ENCODE assay signal across 25 cellular contexts in the genomic region with DNA sequence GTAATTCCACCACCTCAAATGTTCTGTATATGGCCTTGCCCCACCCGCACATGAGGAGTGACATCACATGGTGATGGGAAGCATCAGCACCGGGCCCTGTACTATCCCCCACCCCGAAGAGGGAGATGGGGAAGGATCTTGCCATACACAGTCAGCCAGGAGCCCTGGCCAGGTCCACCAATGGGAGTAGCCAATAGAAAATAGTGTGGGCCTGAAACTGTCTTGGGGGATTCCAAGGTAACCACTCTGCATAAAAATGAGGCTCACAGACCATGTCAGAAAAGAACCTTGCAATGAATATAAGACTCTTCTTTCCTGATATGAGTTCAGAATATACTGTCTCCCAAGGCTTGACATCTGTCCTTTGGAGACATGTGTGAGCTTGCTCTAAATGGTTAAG. TPM values are rescaled to one million over a fixed set of nuclear protein-coding genes. Genes with fewer than 3 reads are reported as not detected.
DNase-seq lines count a peak whose midpoint lies in the region; ATAC-seq, FAIRE-seq and TF ChIP-seq lines count a peak whose summit lies in the region.
"Had no signal": no experiment of that assay in that cellular context is flagged by ENCODE, and none has a peak within 500 bp of the region (broad histone marks: within the 10 kb centered on the region; RNA-seq: fewer than 3 reads in every experiment).

No MANE protein-coding gene starts in this region.

- no peaks in the 10 kb centered on the region for H3K9me3 Mint-ChIP-seq in stimulated activated effector memory CD8-positive, alpha-beta T cell treated with anti-CD3 and anti-CD28 coated beads, Interleukin-12 subunit alpha, Interleukin-12 subunit beta, amount 100 ng/mL, for 72 hours
- H3K9me3 Mint-ChIP-seq: activated CD4-positive, alpha-beta memory T cell treated with anti-CD3 and anti-CD28 coated beads, Interleukin-2, amount 10 ng/mL, durations not matched to agents 7 days and 5 days had no signal

- no peaks in the 10 kb centered on the region for H3K9me3 ChIP-seq in T-helper 17 cell (ENCODE audit: control insufficient read depth, low read length, poor library complexity, severe bottlenecking)
- H3K9me3 ChIP-seq: suprapubic skin, vagina had no signal

- peak; percentile 75 for FAIRE-seq in GM12891 (lab: Jason Lieb, UNC)

- ATAC-seq in GM21529 (IDR thresholded peaks at IDR 0.05; ENCODE audit: unreplicated experiment), result peak; percentile 54
- ATAC-seq in HG03432 (IDR thresholded peaks at IDR 0.05; ENCODE audit: unreplicated experiment), result peak; percentile 51
- peak; percentile 45 for ATAC-seq in stimulated activated effector memory CD8-positive, alpha-beta T cell treated with anti-CD3 and anti-CD28 coated beads, Interleukin-12 subunit alpha, Interleukin-12 subunit beta, amount 100 ng/mL, for 72 hours
- ATAC-seq in T-helper 17 cell, result no peak
- ATAC-seq in GM19397 (IDR thresholded peaks at IDR 0.05; ENCODE audit: unreplicated experiment), result no peak
- ATAC-seq: naive thymus-derived CD8-positive, alpha-beta T cell had no signal

- no peak overlapping the region for H3K27ac Mint-ChIP-seq in stimulated activated effector memory CD8-positive, alpha-beta T cell treated with anti-CD3 and anti-CD28 coated beads, Interleukin-12 subunit alpha, Interleukin-12 subunit beta, amount 100 ng/mL, for 72 hours
- H3K27ac Mint-ChIP-seq in T-helper 17 cell, result no peak overlapping the region
- H3K27ac Mint-ChIP-seq: activated CD4-positive, alpha-beta memory T cell treated with anti-CD3 and anti-CD28 coated beads, Interleukin-2, amount 10 ng/mL, durations not matched to agents 7 days and 5 days; activated naive CD4-positive, alpha-beta T cell treated with anti-CD3 and anti-CD28 coated beads for 36 hours; CD4-positive, CD25-positive, alpha-beta regulatory T cell had no signal

- TF ChIP-seq CTCF in lower leg skin (IDR thresholded peaks at IDR 0.05), result no peak

- no peaks in the 10 kb centered on the region for H3K36me3 Mint-ChIP-seq in stimulated activated effector memory CD8-positive, alpha-beta T cell treated with anti-CD3 and anti-CD28 coated beads, Interleukin-12 subunit alpha, Interleukin-12 subunit beta, amount 100 ng/mL, for 72 hours
- no peaks in the 10 kb centered on the region for H3K36me3 Mint-ChIP-seq in T-helper 17 cell (ENCODE audit: low read depth)
- H3K36me3 Mint-ChIP-seq: CD4-positive, CD25-positive, alpha-beta regulatory T cell; naive thymus-derived CD8-positive, alpha-beta T cell had no signal

- intact Hi-C loops in lower leg skin (cut with DNase I; ENCODE audit: low total_unique reads), result no loop called here

- H3K4me3 Mint-ChIP-seq in stimulated activated effector memory CD8-positive, alpha-beta T cell treated with anti-CD3 and anti-CD28 coated beads, Interleukin-12 subunit alpha, Interleukin-12 subunit beta, amount 100 ng/mL, for 72 hours, result no peak overlapping the region
- H3K4me3 Mint-ChIP-seq in T-helper 17 cell, result no peak overlapping the region
- H3K4me3 Mint-ChIP-seq: activated CD4-positive, alpha-beta memory T cell treated with anti-CD3 and anti-CD28 coated beads, Interleukin-2, amount 10 ng/mL, durations not matched to agents 7 days and 5 days; activated naive CD4-positive, alpha-beta T cell treated with anti-CD3 and anti-CD28 coated beads for 36 hours; CD4-positive, CD25-positive, alpha-beta regulatory T cell had no signal

- peaks cover 42% of the 10 kb centered on the region for H3K4me1 Mint-ChIP-seq in stimulated activated effector memory CD8-positive, alpha-beta T cell treated with anti-CD3 and anti-CD28 coated beads, Interleukin-12 subunit alpha, Interleukin-12 subunit beta, amount 100 ng/mL, for 72 hours
- peaks cover 22% of the 10 kb centered on the region for H3K4me1 Mint-ChIP-seq in T-helper 17 cell

- DNase-seq in GM12891 (ENCODE audit: insufficient read length, low spot score) (no peak), T-helper 17 cell (no peak), lower leg skin (ENCODE audit: low spot score in 2 of 2) (no peak), DMS53 (lab: John Stamatoyannopoulos, UW) (no peak)
- no peak for DNase-seq in stimulated activated effector memory CD8-positive, alpha-beta T cell treated with anti-CD3 and anti-CD28 coated beads, Interleukin-12 subunit alpha, Interleukin-12 subunit beta, amount 100 ng/mL, for 72 hours (ENCODE audit: low spot score in 2 of 2)
- DNase-seq: activated CD4-positive, alpha-beta memory T cell treated with anti-CD3 and anti-CD28 coated beads, Interleukin-2, amount 10 ng/mL, durations not matched to agents 7 days and 5 days; activated naive CD4-positive, alpha-beta T cell treated with anti-CD3 and anti-CD28 coated beads for 36 hours; CD4-positive, CD25-positive, alpha-beta regulatory T cell; central memory CD4-positive, alpha-beta T cell; DMS153; erythroblast; foreskin melanocyte; mesenchymal stem cell; naive thymus-derived CD8-positive, alpha-beta T cell; NCI-H1694; NCI-H82; SIG-M5; stimulated activated CD4-positive, alpha-beta T cell treated with anti-CD3 and anti-CD28 coated beads, Interleukin-2, amount 100 ng/mL, for 48 hours; T-helper 2 cell had no signal

- no peak for TF ChIP-seq POLR2A in GM12891 (IDR thresholded peaks at IDR 0.05; ENCODE audit: low read depth, low read length)
- no peak for TF ChIP-seq POLR2A in lower leg skin (IDR thresholded peaks at IDR 0.05)

- no peak overlapping the region for H3K4me3 ChIP-seq in lower leg skin (ENCODE audit: low read depth, poor library complexity, severe bottlenecking)
- H3K4me3 ChIP-seq: skin epidermis, suprapubic skin, vagina had no signal

- 95 to 96% methylated on average over 3 of the region's 3 CpGs for WGBS in lower leg skin, 2 donors

- H3K27me3 Mint-ChIP-seq in T-helper 17 cell, result peaks cover 15% of the 10 kb centered on the region

TF ChIP-seq in GM12891, 5 proteins besides CTCF, POLR2A, EP300 and RAD21:
- TF ChIP-seq POU2F2 (IDR thresholded peaks at IDR 0.05; ENCODE audit: low read depth, low read length) (peak; percentile 57; the same call in 1 of the 2 replicates), TAF1 (IDR thresholded peaks at IDR 0.05; ENCODE audit: low read depth, low read length) (no peak)
TF ChIP-seq in GM12891: peak in this region for 1.

RNA-seq across cellular contexts. Expression of a gene that starts 51.1 kb away (rescaled TPM):
- polyA plus RNA-seq in GM12891 (2012; ENCODE audit: low read depth, missing spikeins), result 2.6 TPM
- total RNA-seq in T-helper 17 cell, result under 1 TPM; 0.10 to 0.16 TPM
- total RNA-seq in lower leg skin, result 1 to 10 TPM in 1 of 4 donors, under 1 TPM in 3; 0.55 to 1.0 (median 0.82) TPM
- total RNA-seq: activated naive CD4-positive, alpha-beta T cell treated with anti-CD3 and anti-CD28 coated beads for 36 hours; naive thymus-derived CD8-positive, alpha-beta T cell; vagina had no signal
- polyA plus RNA-seq: CD4-positive, CD25-positive, alpha-beta regulatory T cell had no signal

Comparison
In these comparisons a context has a peak if more than half of its experiments do, and no peak if none do; other contexts are left out.
1. ATAC-seq: peak in GM21529 (single experiment), HG03432 (single experiment) and stimulated activated effector memory CD8-positive, alpha-beta T cell treated with anti-CD3 and anti-CD28 coated beads, Interleukin-12 subunit alpha, Interleukin-12 subunit beta, amount 100 ng/mL, for 72 hours (single experiment); none in T-helper 17 cell (single experiment) and GM19397 (single experiment).